Comparison of ENCODE assay signal across 25 cellular contexts in the genomic region with DNA sequence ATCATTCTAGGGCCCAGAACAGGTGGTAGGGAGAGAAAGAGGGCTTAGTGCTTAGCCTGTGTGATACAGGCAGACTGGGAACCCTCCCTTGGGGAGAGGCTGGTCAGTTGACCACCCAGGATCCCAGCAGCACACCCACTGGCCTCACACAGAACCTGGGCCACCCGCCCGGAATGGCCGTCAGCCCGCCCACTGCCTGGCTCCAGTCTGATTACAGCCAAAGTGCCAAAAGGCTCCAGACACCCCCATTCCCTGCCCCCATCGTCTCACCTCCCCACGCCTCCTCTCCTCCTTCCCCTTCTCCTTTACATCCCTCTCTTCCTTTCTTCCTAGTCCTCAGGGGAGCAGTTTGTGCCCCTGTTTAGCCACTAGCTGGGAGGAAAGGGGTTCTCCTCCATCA. TPM values are rescaled to one million over a fixed set of nuclear protein-coding genes. Genes with fewer than 3 reads are reported as not detected.
DNase-seq lines count a peak whose midpoint lies in the region; ATAC-seq and TF ChIP-seq lines count a peak whose summit lies in the region.
"Had no signal": no experiment of that assay in that cellular context is flagged by ENCODE, and none has a peak within 500 bp of the region (broad histone marks: within the 10 kb centered on the region; RNA-seq: fewer than 3 reads in every experiment).

No MANE protein-coding gene starts in this region.

- no peak overlapping the region for H3K4me3 ChIP-seq in SJSA1
- no peak overlapping the region for H3K4me3 ChIP-seq in mucosa of rectum (ENCODE audit: low read length in 2 of 2)
- H3K4me3 ChIP-seq in prostate gland, result no peak overlapping the region
- H3K4me3 ChIP-seq: A549; BLaER1 treated with 17β-estradiol and CSF1 and Interleukin-3, amounts not matched to agents 10 nM and 100 nM; GM12878; HAP-1; MG63 had no signal

- H3K4me1 ChIP-seq in SJSA1 (replicated peaks) (peaks cover 72% of the 10 kb centered on the region), mucosa of rectum (ENCODE audit: control insufficient read depth in 2 of 2, insufficient read depth in 2 of 2, low read length in 2 of 2) (peaks cover 18% of the 10 kb centered on the region in 2 donors), prostate gland (replicated peaks) (no peaks in the 10 kb centered on the region)
- H3K4me1 ChIP-seq: Caco-2 had no signal

- no peak for TF ChIP-seq POLR2A in prostate gland (IDR thresholded peaks at IDR 0.05)

- H3K36me3 ChIP-seq in SJSA1, result 0 out of 2 replicates have a peak, but pooled peaks cover 3% of the 10 kb centered on the region
- H3K36me3 ChIP-seq in mucosa of rectum (ENCODE audit: control insufficient read depth in 2 of 2, insufficient read depth in 2 of 2, low read length in 2 of 2), result no peaks in the 10 kb centered on the region
- H3K36me3 ChIP-seq in prostate gland, result no peaks in the 10 kb centered on the region
- H3K36me3 ChIP-seq: BLaER1 treated with 17β-estradiol and CSF1 and Interleukin-3, amounts not matched to agents 10 nM and 100 nM; HAP-1; MG63 had no signal

- no peak for ATAC-seq in GM21360 (IDR thresholded peaks at IDR 0.05; ENCODE audit: unreplicated experiment)
- ATAC-seq: A549; CD8-positive, alpha-beta T cell; GM12878; PC-3 had no signal

- DNase-seq in SJSA1 (ENCODE audit: low read depth in 1 of 2, low spot score in 2 of 2) (peak; percentile 82 to 92), posterior vena cava (ENCODE audit: low spot score) (peak; percentile 80), anterior cingulate cortex (lab: John Stamatoyannopoulos, UW) (no peak), prostate gland (ENCODE audit: low spot score) (no peak), CD1c-positive myeloid dendritic cell (ENCODE audit: extremely low spot score) (no peak)
- DNase-seq: AML-193; Caco-2; CD8-positive, alpha-beta T cell; GOT3; IMR-90; KG1; MG63; NCI-H1105 treated with DMSO at 0.1 percent for 48 hours; NCI-H146; NCI-H2029; NCI-H446 treated with DMSO at 0.1 percent for 48 hours; NCI-H526; NK-92 treated with Interleukin-12 subunit alpha and Interleukin-12 subunit beta, amount 100 ng/mL, for 24 hours; PC-3 had no signal

- H3K9me3 ChIP-seq in SJSA1 (replicated peaks), result peaks cover 6% of the 10 kb centered on the region; the same call in 1 of the 2 replicates
- no peaks in the 10 kb centered on the region for H3K9me3 ChIP-seq in mucosa of rectum (ENCODE audit: control insufficient read depth in 2 of 2, low read length in 2 of 2)
- no peaks in the 10 kb centered on the region for H3K9me3 ChIP-seq in prostate gland
- H3K9me3 ChIP-seq: A549, Caco-2, HAP-1, MG63 had no signal

- intact Hi-C loops in posterior vena cava (cut with DNase I) (no loop called here), prostate gland (cut with DNase I) (loop anchor here (5.0 to 10.0 kb wide), 2 partner anchors 113 to 171 kb away; a partner anchor contains a TSS)

- H3K9ac ChIP-seq in mucosa of rectum (ENCODE audit: low read depth in 1 of 2, low read length in 2 of 2), result no peak overlapping the region
- H3K9ac ChIP-seq: BLaER1 treated with 17β-estradiol and CSF1 and Interleukin-3, amounts not matched to agents 10 nM and 100 nM had no signal

- H3K27me3 ChIP-seq in SJSA1 (replicated peaks) (no peaks in the 10 kb centered on the region), mucosa of rectum (ENCODE audit: control insufficient read depth in 2 of 2, insufficient read depth in 2 of 2, low read length in 2 of 2) (peaks cover 15 to 17% of the 10 kb centered on the region in 2 donors), prostate gland (replicated peaks; ENCODE audit: insufficient read depth) (no peaks in the 10 kb centered on the region)
- H3K27me3 ChIP-seq: MG63 had no signal

- H3K27ac ChIP-seq in SJSA1, result peak overlapping the region; percentile 65
- H3K27ac ChIP-seq in mucosa of rectum (ENCODE audit: low read depth in 2 of 2, low read length in 2 of 2), result peak overlapping the region; percentile 11 to 35
- no peak overlapping the region for H3K27ac ChIP-seq in prostate gland
- H3K27ac ChIP-seq: A549; BLaER1 treated with 17β-estradiol and CSF1 and Interleukin-3, amounts not matched to agents 10 nM and 100 nM had no signal

- 66% methylated on average over 6 of the region's 6 CpGs for WGBS in prostate gland

- TF ChIP-seq CTCF in prostate gland (IDR thresholded peaks at IDR 0.05), result no peak

RNA-seq across cellular contexts. Expression of a gene that starts 4.8 kb away (rescaled TPM):
- total RNA-seq in SJSA1 (2014; rRNA removed; shearing (Covaris generic)), result 8.7 and 14.7 TPM in 2 replicates
- total RNA-seq in posterior vena cava (1 to 10 TPM; 2.5 to 3.2 TPM), prostate gland (10 to 100 TPM in 1 of 2 donors, 1 to 10 TPM in 1; 3.2 to 19.7 TPM)

Comparison
In these comparisons a context has a peak if more than half of its experiments do, and no peak if none do; other contexts are left out.
1. DNase-seq: peak in SJSA1 (2 of 2) and posterior vena cava (single experiment); none in anterior cingulate cortex (0 of 58), prostate gland (single experiment) and CD1c-positive myeloid dendritic cell (single experiment).
2. H3K27ac ChIP-seq: peak in SJSA1 (single experiment) and mucosa of rectum (2 of 2); none in prostate gland (0 of 2).